9 cellular contexts compared by ENCODE assay signal in the genomic region with DNA sequence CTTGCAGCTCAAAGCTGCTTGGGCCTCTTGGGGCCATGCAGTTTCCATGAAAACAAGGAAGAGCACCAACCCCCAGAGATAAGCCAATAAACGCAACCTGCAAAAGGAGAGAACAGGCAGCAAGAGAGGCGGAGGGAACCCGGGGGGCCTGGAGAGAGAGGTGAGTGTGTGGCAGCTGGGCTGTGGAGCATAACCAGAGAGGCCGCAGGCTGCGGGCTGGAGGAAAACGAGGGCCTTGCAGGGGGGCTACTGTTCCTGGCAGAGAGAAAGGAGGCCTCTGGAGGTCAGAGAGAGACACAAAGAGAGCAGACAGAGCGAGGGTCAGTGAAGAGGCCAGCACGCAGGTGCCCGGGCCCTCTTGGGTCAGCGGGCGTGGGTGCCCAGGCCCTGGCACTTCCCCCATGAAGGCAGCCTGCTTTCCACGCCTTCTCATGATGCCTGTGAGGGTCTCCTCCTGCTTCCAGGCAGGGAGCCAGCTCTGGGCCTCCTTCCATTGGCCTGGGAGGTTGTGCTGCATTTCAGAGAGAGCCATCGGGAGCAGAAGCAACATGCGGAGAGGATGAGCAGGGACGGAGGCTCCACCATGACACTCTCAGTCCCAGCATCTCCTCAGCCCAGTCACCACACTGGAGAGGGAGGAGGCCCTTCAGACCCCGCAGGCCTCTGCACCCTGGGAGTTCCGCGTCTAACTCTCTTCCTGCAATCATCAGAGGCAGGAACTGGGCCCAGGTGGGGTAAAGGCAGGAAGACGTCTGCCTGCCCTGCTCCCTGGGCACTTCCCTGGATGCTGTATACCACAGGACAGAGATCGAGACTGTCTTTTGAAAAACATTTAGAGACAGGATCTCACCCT. TPM values are rescaled to one million over a fixed set of nuclear protein-coding genes. Genes with fewer than 3 reads are reported as not detected.
DNase-seq lines count a peak whose midpoint lies in the region; ATAC-seq and TF ChIP-seq lines count a peak whose summit lies in the region.
"Not testable (repeated sequence)": the region's sequence is repeated elsewhere in the genome, so short reads cannot be mapped to it uniquely, and the experiment has no call there.
"Had no signal": no experiment of that assay in that cellular context is flagged by ENCODE, and none has a peak within 500 bp of the region (broad histone marks: within the 10 kb centered on the region; RNA-seq: fewer than 3 reads in every experiment).

No MANE protein-coding gene starts in this region.

- POLR2A ChIA-PET in Panc1 (lab: Charles Lee): not testable (repeated sequence)

- not testable (repeated sequence) for BruUV-seq in Panc1 (replicated peaks; lab: Mats Ljungman, UMichigan)

- not testable (repeated sequence) for ATAC-seq in Panc1

- CTCF ChIA-PET in Panc1 (lab: Charles Lee): not testable (repeated sequence)

- in situ Hi-C loops in Panc1 (cut with HindIII; ENCODE audit: low pct_unique_long_range_greater_than_20kb, low sequenced_read_pairs): not testable (repeated sequence)

- not testable (repeated sequence) for H3K9me3 ChIP-seq in HUES64 (ENCODE audit: insufficient read depth, low read depth, low read length); Panc1 (ENCODE audit: control insufficient read depth, insufficient read depth, low read depth, low read length); iPS-15b (ENCODE audit: control insufficient read depth, insufficient read depth, low read length); ovary; thymus (ENCODE audit: control insufficient read depth)

- DNase-seq in DMS79 treated with DMSO at 0.1 percent for 48 hours (lab: John Stamatoyannopoulos, UW) (peak; percentile 22), activated T-cell treated with anti-CD3 and anti-CD28 coated beads for 1 hour (ENCODE audit: low read depth) (peak; percentile 12), ovary (peak; percentile 30 to 50 (median 41))
- DNase-seq in Panc1 (ENCODE audit: low read depth, low spot score); coronary artery (ENCODE audit: low spot score): not testable (repeated sequence)

- H3K9ac ChIP-seq in HUES64 (ENCODE audit: low read depth, low read length) (peak overlapping the region; percentile 60), iPS-15b (ENCODE audit: low read depth, low read length) (peak overlapping the region; percentile 24)

- H3K27ac ChIP-seq in HUES64 (ENCODE audit: low read depth, low read length); ovary: not testable (repeated sequence)
- peak overlapping the region; percentile 72 for H3K27ac ChIP-seq in Panc1 (ENCODE audit: low read length)
- peak overlapping the region in 1 of 2 donors; percentile 15 for H3K27ac ChIP-seq in coronary artery
- H3K27ac ChIP-seq in thymus (ENCODE audit: low read depth): peak overlapping the region; percentile 64

- peak overlapping the region; percentile 70 for H3K4me3 ChIP-seq in HUES64 (ENCODE audit: low read length)
- H3K4me3 ChIP-seq in Panc1 (ENCODE audit: low read depth in 2 of 2, low read length in 2 of 2): peak overlapping the region; percentile 65 to 97
- H3K4me3 ChIP-seq in coronary artery: peak overlapping the region; percentile 87
- peak overlapping the region; percentile 56 for H3K4me3 ChIP-seq in iPS-15b (ENCODE audit: low read depth, low read length)
- H3K4me3 ChIP-seq in ovary: peak overlapping the region; percentile 36
- peak overlapping the region; percentile 47 for H3K4me3 ChIP-seq in thymus (ENCODE audit: low read length)

- not testable (repeated sequence) for TF ChIP-seq POLR2A in ovary (IDR thresholded peaks at IDR 0.05)

- not testable (repeated sequence) for H3K36me3 ChIP-seq in HUES64 (ENCODE audit: insufficient read depth, low read length); Panc1 (ENCODE audit: control insufficient read depth, insufficient read depth, low read length); iPS-15b (ENCODE audit: control insufficient read depth, insufficient read depth, low read length); ovary; thymus (ENCODE audit: control insufficient read depth, insufficient read depth)

- not testable (repeated sequence) for TF ChIP-seq CTCF in Panc1 (IDR thresholded peaks at IDR 0.05); coronary artery (IDR thresholded peaks at IDR 0.05); ovary (IDR thresholded peaks at IDR 0.05)

- intact Hi-C loops in Panc1 (cut with micrococcal nuclease; ENCODE audit: unreplicated experiment): not testable (repeated sequence)
- intact Hi-C loops in ovary (cut with DNase I): loop anchor here in 2 of 4 donors (5.0 to 10.0 kb wide), 3 partner anchors 76 to 384 kb away; a partner anchor contains a TSS

- H3K27me3 ChIP-seq in HUES64 (ENCODE audit: insufficient read depth, low read length); Panc1 (ENCODE audit: control insufficient read depth, insufficient read depth, low read length); iPS-15b (ENCODE audit: control insufficient read depth, insufficient read depth, low read length); ovary; thymus (ENCODE audit: control insufficient read depth, insufficient read depth): not testable (repeated sequence)

- WGBS in HUES64: 62% methylated on average over 19 of the region's 20 CpGs
- WGBS in ovary, 3 donors: 31 to 46% (median 34%) methylated on average over 20 of the region's 20 CpGs
- 66% methylated on average over 20 of the region's 20 CpGs for WGBS in thymus

- not testable (repeated sequence) for H3K4me1 ChIP-seq in HUES64 (ENCODE audit: insufficient read depth, low read length); Panc1 (ENCODE audit: control insufficient read depth, insufficient read depth, low read length); iPS-15b (ENCODE audit: control insufficient read depth, insufficient read depth, low read length); ovary (ENCODE audit: insufficient read depth); thymus (ENCODE audit: control insufficient read depth, insufficient read depth, low read length)

- TF ChIP-seq EP300 in ovary (IDR thresholded peaks at IDR 0.05): not testable (repeated sequence)

RNA-seq across cellular contexts. Expression of a gene that starts 1.4 kb away (rescaled TPM):
- polyA plus RNA-seq in HUES64 (2013, experiment 1 of 2): 86.3 TPM
- 99.3 TPM for polyA plus RNA-seq in HUES64 (2013, experiment 2 of 2)
- total RNA-seq in Panc1 (2021; ENCODE audit: unreplicated experiment): 143 TPM
- 282 TPM for polyA plus RNA-seq in Panc1 (2012; ENCODE audit: insufficient read length)
- 100 to 1,000 TPM in 6 of 7 donors, 10 to 100 TPM in 1; 91.2 to 206 (median 119) TPM for total RNA-seq in ovary
- polyA plus RNA-seq in ovary: 10 to 100 TPM in 1 of 2 donors, 1 to 10 TPM in 1; 7.5 to 94.1 TPM
- polyA plus RNA-seq in thymus: 111 TPM

RNA-seq across cellular contexts. Expression of a gene that starts 14.9 kb away (rescaled TPM):
- 0.20 TPM for polyA plus RNA-seq in HUES64 (2013, experiment 1 of 2)
- polyA plus RNA-seq in HUES64 (2013, experiment 2 of 2): not detected
- total RNA-seq in Panc1 (2021; ENCODE audit: unreplicated experiment) (not detected), ovary (10 to 100 TPM in 2 of 7 donors, under 1 TPM in 3, not detected in 2; 0.15 to 74.1 (median 0.67) TPM)
- 0.40 TPM for polyA plus RNA-seq in Panc1 (2012; ENCODE audit: insufficient read length)
- polyA plus RNA-seq in ovary (under 1 TPM; 0.24 to 0.30 TPM), thymus (4.1 TPM)
- total RNA-seq: renal cortical epithelial cell had no signal

RNA-seq across cellular contexts. Expression of a gene that starts 36.8 kb away (rescaled TPM):
- 17.6 TPM for polyA plus RNA-seq in HUES64 (2013, experiment 1 of 2)
- polyA plus RNA-seq in HUES64 (2013, experiment 2 of 2): 19.5 TPM
- total RNA-seq in Panc1 (2021; ENCODE audit: unreplicated experiment): 29.9 TPM
- 31.6 TPM for polyA plus RNA-seq in Panc1 (2012; ENCODE audit: insufficient read length)
- 10 to 100 TPM in 5 of 7 donors, 1 to 10 TPM in 2; 7.2 to 81.5 (median 13.6) TPM for total RNA-seq in ovary
- 10 to 100 TPM in 1 of 2 donors, 1 to 10 TPM in 1; 5.3 to 14.6 TPM for polyA plus RNA-seq in ovary
- polyA plus RNA-seq in thymus: 35.1 TPM

Comparison
In these comparisons a context has a peak if more than half of its experiments do, and no peak if none do; other contexts are left out.
1. H3K4me3 ChIP-seq: peak in every context shown above with its lines; median percentile 87 in coronary artery; 81 in Panc1; 70 in HUES64; 56 in iPS-15b; 47 in thymus; 36 in ovary.